In genomic region chr19:17946965-17947784, GRCh38 we compare ENCODE assay signal across 8 cellular contexts. TPM values are rescaled to one million over a fixed set of nuclear protein-coding genes. Genes with fewer than 3 reads are reported as not detected.
A peak's percentile ranks its signal among the peaks of the same experiment; 100 is the strongest.
DNase-seq lines count a peak whose midpoint lies in the region; ATAC-seq, FAIRE-seq and TF ChIP-seq lines count a peak whose summit lies in the region.

No MANE protein-coding gene starts in this region.

- TF ChIP-seq CTCF in DOHH2 (IDR thresholded peaks at IDR 0.05; ENCODE audit: low read depth, low read length, poor library complexity, severe bottlenecking) = no peak
- no peak for TF ChIP-seq CTCF in astrocyte of the cerebellum (IDR thresholded peaks at IDR 0.05; ENCODE audit: low read depth, low read length, missing control alignments)
- TF ChIP-seq CTCF in kidney (IDR thresholded peaks at IDR 0.05; ENCODE audit: borderline replicate concordance, extremely low read depth, insufficient read depth) = no peak
- TF ChIP-seq CTCF in suprapubic skin (IDR thresholded peaks at IDR 0.05) = no peak

- no peaks in the 10 kb centered on the region for H4K20me1 ChIP-seq in DOHH2 (ENCODE audit: control insufficient read depth, insufficient read depth, low read depth, low read length)

- 22% methylated on average over 21 of the region's 29 CpGs for WGBS in suprapubic skin

- peaks cover 10% of the 10 kb centered on the region for H3F3A ChIP-seq in DOHH2 (ENCODE audit: control insufficient read depth, insufficient read depth)

- no peaks in the 10 kb centered on the region for H3K79me2 ChIP-seq in DOHH2 (ENCODE audit: control insufficient read depth, low read length)

- TF ChIP-seq POLR2A in suprapubic skin (IDR thresholded peaks at IDR 0.05) = no peak

- peak overlapping the region; percentile 89 for H3K9ac ChIP-seq in HUES48 (ENCODE audit: low read depth, low read length)
- H3K9ac ChIP-seq in kidney (ENCODE audit: low read length in 2 of 2) = peak overlapping the region; percentile 48 to 71

- H3K9me3 ChIP-seq in DOHH2 (ENCODE audit: control insufficient read depth, insufficient read depth, low read length) = no peaks in the 10 kb centered on the region
- H3K9me3 ChIP-seq in HUES48 (ENCODE audit: control insufficient read depth, insufficient read depth, low read length) = no peaks in the 10 kb centered on the region
- no peaks in the 10 kb centered on the region for H3K9me3 ChIP-seq in kidney (ENCODE audit: control insufficient read depth in 1 of 2, low read length in 2 of 2)
- H3K9me3 ChIP-seq in suprapubic skin = no peaks in the 10 kb centered on the region

- intact Hi-C loops in kidney (cut with DNase I) = no loop called here

- peak overlapping the region; percentile 98 for H3K4me2 ChIP-seq in DOHH2 (ENCODE audit: low read length)

- H3K4me1 ChIP-seq in DOHH2 (ENCODE audit: control insufficient read depth, low read length) (peaks cover 62% of the 10 kb centered on the region), HUES48 (ENCODE audit: control insufficient read depth, insufficient read depth, low read length) (peaks cover 26% of the 10 kb centered on the region), kidney (ENCODE audit: control insufficient read depth in 1 of 2, insufficient read depth in 1 of 2, low read depth in 1 of 2, low read length in 2 of 2) (peaks cover 5 to 17% of the 10 kb centered on the region in 2 donors), suprapubic skin (peaks cover 72% of the 10 kb centered on the region)

- peaks cover 21% of the 10 kb centered on the region for H3K27me3 ChIP-seq in DOHH2 (ENCODE audit: control insufficient read depth, low read length)
- peaks cover 35% of the 10 kb centered on the region for H3K27me3 ChIP-seq in HUES48 (ENCODE audit: control insufficient read depth, insufficient read depth, low read length)
- peaks cover 37% of the 10 kb centered on the region for H3K27me3 ChIP-seq in suprapubic skin

- in situ Hi-C loops in astrocyte of the cerebellum (cut with HindIII; ENCODE audit: low sequenced_read_pairs) = no loop called here

- no peak for DNase-seq in astrocyte of the cerebellum (ENCODE audit: low read depth)
- peak; percentile 84 for DNase-seq in kidney
- DNase-seq in suprapubic skin (ENCODE audit: low spot score in 2 of 2) = no peak
- DNase-seq in NCI-H2171 treated with DMSO at 0.1 percent for 48 hours (lab: John Stamatoyannopoulos, UW) = no peak

- H3K36me3 ChIP-seq in DOHH2 (ENCODE audit: control insufficient read depth, low read length) = peaks cover 13% of the 10 kb centered on the region; the same call in 1 of the 2 replicates
- H3K36me3 ChIP-seq in HUES48 (ENCODE audit: control insufficient read depth, insufficient read depth, low read length) = peaks cover 11% of the 10 kb centered on the region
- H3K36me3 ChIP-seq in kidney (ENCODE audit: control insufficient read depth in 1 of 2, insufficient read depth in 2 of 2, low read length in 2 of 2) = no peaks in the 10 kb centered on the region
- peaks cover 3% of the 10 kb centered on the region for H3K36me3 ChIP-seq in suprapubic skin

- no peak for TF ChIP-seq EP300 in suprapubic skin (IDR thresholded peaks at IDR 0.05)

- no peak for FAIRE-seq in kidney (lab: Jason Lieb, UNC)

- H3K9me2 ChIP-seq in DOHH2 (replicated peaks; ENCODE audit: control insufficient read depth, low read length) = no peaks in the 10 kb centered on the region

- H3K4me3 ChIP-seq in DOHH2 (ENCODE audit: low read length) (peak overlapping the region; percentile 73), HUES48 (ENCODE audit: low read depth, low read length) (peak overlapping the region; percentile 75), astrocyte of the cerebellum (ENCODE audit: low read depth, low read length) (peak overlapping the region; percentile 47), kidney (ENCODE audit: low read length in 2 of 2) (peak overlapping the region; percentile 63 to 68), suprapubic skin (peak overlapping the region; percentile 75)

- H3K27ac ChIP-seq in DOHH2 (ENCODE audit: low read depth, low read length) (peak overlapping the region; percentile 63), HUES48 (ENCODE audit: low read depth, low read length) (peak overlapping the region; percentile 90), kidney (ENCODE audit: low read depth in 2 of 2, low read length in 2 of 2) (no peak overlapping the region), suprapubic skin (no peak overlapping the region)

- ATAC-seq in GM21367 (IDR thresholded peaks at IDR 0.05; ENCODE audit: unreplicated experiment) (peak; percentile 5), HG02884 (IDR thresholded peaks at IDR 0.05; ENCODE audit: unreplicated experiment) (no peak)

RNA-seq across cellular contexts. Expression of gene CCDC124, which starts 14.4 kb away (rescaled TPM):
- 59.5 TPM for total RNA-seq in kidney
- polyA plus RNA-seq in kidney (ENCODE audit: insufficient read depth, low read depth, low replicate concordance) = 120 TPM
- total RNA-seq in suprapubic skin = 10 to 100 TPM; 24.3 to 42.7 (median 33.1) TPM

RNA-seq across cellular contexts. Expression of gene KCNN1, which starts 19.7 kb away (rescaled TPM):
- total RNA-seq in kidney (0.19 TPM), suprapubic skin (under 1 TPM in 2 of 4 donors, not detected in 2; 0.26 to 0.51 TPM)
- polyA plus RNA-seq in kidney (ENCODE audit: insufficient read depth, low read depth, low replicate concordance) = 0.37 TPM

Comparison
In these comparisons a context has a peak if more than half of its experiments do, and no peak if none do; other contexts are left out.
1. H3K27ac ChIP-seq: peak in DOHH2 (single experiment) and HUES48 (single experiment); none in kidney (0 of 2) and suprapubic skin (single experiment).
2. Peak in every context shown above with its lines, with median percentiles within 50 percentile points of each other: H3K4me3 ChIP-seq.